Comparison of ENCODE assay signal across 14 cellular contexts in genomic region chr12:117526756-117527479, GRCh38.
DNase-seq lines count a peak whose midpoint lies in the region; ATAC-seq and TF ChIP-seq lines count a peak whose summit lies in the region.
"Had no signal": no experiment of that assay in that cellular context is flagged by ENCODE, and none has a peak within 500 bp of the region (broad histone marks: within the 10 kb centered on the region; RNA-seq: fewer than 3 reads in every experiment).

No MANE protein-coding gene starts in this region.

- no peaks in the 10 kb centered on the region for H3K79me2 ChIP-seq in parathyroid adenoma

- DNase-seq in left ventricle myocardium superior (peak; percentile 37), AG08396 (ENCODE audit: low spot score) (no peak), GM13976 (ENCODE audit: low spot score) (no peak), NCI-H446 treated with DMSO at 0.1 percent for 48 hours (lab: John Stamatoyannopoulos, UW) (no peak)
- DNase-seq: CD8-positive, alpha-beta T cell; NCI-H2107; NCI-H226; NCI-H524 treated with DMSO at 0.1 percent for 48 hours had no signal

- no peak overlapping the region for H3K4me3 ChIP-seq in HEK293 (ENCODE audit: low read depth, low read length)
- no peak overlapping the region for H3K4me3 ChIP-seq in parathyroid adenoma (ENCODE audit: low read depth, low read length)
- H3K4me3 ChIP-seq: A549, BLaER1, K562 had no signal

- no peak overlapping the region for H2AFZ ChIP-seq in parathyroid adenoma

- TF ChIP-seq CTCF in C4-2B (conservative IDR thresholded peaks at IDR 0.05) (no peak), HEK293 (tag by site-specific recombination; IDR thresholded peaks at IDR 0.05) (no peak), parathyroid adenoma (IDR thresholded peaks at IDR 0.05) (no peak), GM13976 (IDR thresholded peaks at IDR 0.05; ENCODE audit: borderline replicate concordance, control extremely low read depth, extremely low read depth, insufficient read depth, missing control alignments) (no peak)

- no peaks in the 10 kb centered on the region for H3K27me3 ChIP-seq in parathyroid adenoma (ENCODE audit: control insufficient read depth, insufficient read depth, low read length)
- H3K27me3 ChIP-seq: BLaER1 had no signal

- POLR2A ChIA-PET in HEK293 (lab: Yijun Ruan, JAX), result no interaction called here

- H3K4me1 ChIP-seq in HEK293 (ENCODE audit: control insufficient read depth, insufficient read depth, low read length) (no peaks in the 10 kb centered on the region), parathyroid adenoma (no peaks in the 10 kb centered on the region)
- H3K4me1 ChIP-seq: A549, BLaER1 had no signal

- peak overlapping the region; percentile 53 for H3K4me2 ChIP-seq in parathyroid adenoma (ENCODE audit: low read length)
- H3K4me2 ChIP-seq: A549, BLaER1 had no signal

- no peak overlapping the region for H3K9ac ChIP-seq in parathyroid adenoma
- H3K9ac ChIP-seq: BLaER1 had no signal

- in situ Hi-C loops in GM13976 (cut with MboI; ENCODE audit: low sequenced_read_pairs, unreplicated experiment), result no loop called here

- H3K27ac ChIP-seq in C4-2B, result peak overlapping the region; percentile 31
- no peak overlapping the region for H3K27ac ChIP-seq in HEK293 (ENCODE audit: extremely low read depth, low read depth, low read length)
- H3K27ac ChIP-seq in parathyroid adenoma, result no peak overlapping the region
- H3K27ac ChIP-seq: A549, BLaER1 had no signal

- intact Hi-C loops in left ventricle myocardium superior (cut with micrococcal nuclease), result no loop called here

- CTCF ChIA-PET in HEK293 (lab: Yijun Ruan, JAX), result no interaction called here

- H3K36me3 ChIP-seq in HEK293 (ENCODE audit: control insufficient read depth in 2 of 2, insufficient read depth in 1 of 2, low read length in 2 of 2) (no peaks in the 10 kb centered on the region), parathyroid adenoma (ENCODE audit: control insufficient read depth, insufficient read depth, low read length) (no peaks in the 10 kb centered on the region)
- H3K36me3 ChIP-seq: BLaER1 had no signal

- H3K9me3 ChIP-seq in HEK293 (ENCODE audit: control insufficient read depth, insufficient read depth, low read depth, low read length), result no peaks in the 10 kb centered on the region
- no peaks in the 10 kb centered on the region for H3K9me3 ChIP-seq in parathyroid adenoma (ENCODE audit: control insufficient read depth, low read length)
- H3K9me3 ChIP-seq: BLaER1 had no signal

- peak; percentile 64 for ATAC-seq in left ventricle myocardium superior
- ATAC-seq: A549; CD8-positive, alpha-beta T cell; K562 had no signal

TF ChIP-seq in HEK293, 187 proteins besides CTCF, POLR2A, EP300 and RAD21:
- TF ChIP-seq ZNF248 (tag by site-specific recombination; IDR thresholded peaks at IDR 0.05) (no peak), ZNF677 (tag by site-specific recombination; IDR thresholded peaks at IDR 0.05) (no peak), RBAK (tag by site-specific recombination; IDR thresholded peaks at IDR 0.05) (no peak), ZBTB20 (tag by site-specific recombination; IDR thresholded peaks at IDR 0.05) (no peak), KLF1 (tag by site-specific recombination; IDR thresholded peaks at IDR 0.05) (no peak), TRIM28 (IDR thresholded peaks at IDR 0.05; ENCODE audit: borderline replicate concordance, low read length) (no peak), ZNF391 (tag by site-specific recombination; IDR thresholded peaks at IDR 0.05; ENCODE audit: borderline replicate concordance, low read depth) (no peak), MEIS1 (CRISPR knock-in tag; IDR thresholded peaks at IDR 0.05; ENCODE audit: borderline replicate concordance) (no peak), ZNF16 (tag by site-specific recombination; IDR thresholded peaks at IDR 0.05; ENCODE audit: low read depth) (no peak), SCRT2 (tag by site-specific recombination; IDR thresholded peaks at IDR 0.05) (peak; percentile 68), ZNF580 (tag by site-specific recombination; IDR thresholded peaks at IDR 0.05) (no peak), SP3 (tag by site-specific recombination; IDR thresholded peaks at IDR 0.05) (no peak), ZSCAN4 (tag by site-specific recombination; IDR thresholded peaks at IDR 0.05) (peak; percentile 77), ZNF514 (tag by site-specific recombination; IDR thresholded peaks at IDR 0.05) (no peak), KLF10 (tag by site-specific recombination; IDR thresholded peaks at IDR 0.05) (no peak), ZSCAN30 (tag by site-specific recombination; IDR thresholded peaks at IDR 0.05) (no peak)
- TF ChIP-seq, protein P1, sequence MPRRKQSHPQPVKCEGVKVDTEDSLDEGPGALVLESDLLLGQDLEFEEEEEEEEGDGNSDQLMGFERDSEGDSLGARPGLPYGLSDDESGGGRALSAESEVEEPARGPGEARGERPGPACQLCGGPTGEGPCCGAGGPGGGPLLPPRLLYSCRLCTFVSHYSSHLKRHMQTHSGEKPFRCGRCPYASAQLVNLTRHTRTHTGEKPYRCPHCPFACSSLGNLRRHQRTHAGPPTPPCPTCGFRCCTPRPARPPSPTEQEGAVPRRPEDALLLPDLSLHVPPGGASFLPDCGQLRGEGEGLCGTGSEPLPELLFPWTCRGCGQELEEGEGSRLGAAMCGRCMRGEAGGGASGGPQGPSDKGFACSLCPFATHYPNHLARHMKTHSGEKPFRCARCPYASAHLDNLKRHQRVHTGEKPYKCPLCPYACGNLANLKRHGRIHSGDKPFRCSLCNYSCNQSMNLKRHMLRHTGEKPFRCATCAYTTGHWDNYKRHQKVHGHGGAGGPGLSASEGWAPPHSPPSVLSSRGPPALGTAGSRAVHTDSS (tag by site-specific recombination; IDR thresholded peaks at IDR 0.05), result no peak
